1 cellular context compared by ENCODE assay signal in the genomic region with DNA sequence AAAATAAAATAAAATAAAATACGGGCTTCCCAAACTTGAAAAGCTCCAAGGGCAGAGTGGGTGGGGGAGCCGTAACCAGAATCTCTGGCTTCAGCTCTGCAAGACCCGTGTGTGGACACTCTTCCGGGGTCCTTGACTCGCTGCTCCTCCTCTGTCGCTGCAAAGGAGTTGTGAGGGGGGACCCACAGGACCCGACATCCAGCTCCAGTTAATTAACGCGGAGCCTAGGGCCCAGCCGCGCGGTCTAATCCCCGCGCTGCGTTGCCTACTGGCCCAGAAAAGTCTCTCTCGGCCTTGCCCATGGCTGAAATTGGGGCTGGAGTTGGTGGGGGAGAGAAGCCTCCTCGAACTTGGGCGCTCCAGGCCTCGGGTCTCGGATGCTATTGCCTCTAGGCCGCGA.
TF ChIP-seq lines count a peak whose summit lies in the region.

No MANE protein-coding gene starts in this region.

TF ChIP-seq in GM12878, 131 proteins besides CTCF, POLR2A, EP300 and RAD21:
- TF ChIP-seq ZSCAN29 (IDR thresholded peaks at IDR 0.05): no peak
- TF ChIP-seq GATAD2B (conservative IDR thresholded peaks at IDR 0.05; ENCODE audit: low read depth): no peak
- TF ChIP-seq IKZF2 (IDR thresholded peaks at IDR 0.05): no peak
- TF ChIP-seq RAD51 (IDR thresholded peaks at IDR 0.05): no peak
- TF ChIP-seq CREB1 (IDR thresholded peaks at IDR 0.05; ENCODE audit: low read depth): no peak
- TF ChIP-seq PAX5 (IDR thresholded peaks at IDR 0.05; ENCODE audit: borderline replicate concordance, low read depth, low read length): no peak
- 0 out of 2 replicates have a peak, but pooled peaks have one; percentile 45 for TF ChIP-seq EZH2 (IDR thresholded peaks at IDR 0.05; ENCODE audit: borderline replicate concordance, control insufficient read depth, low read depth, low read length)
